2 cellular contexts compared by ENCODE assay signal in genomic region chr10:99531026-99531695, GRCh38.
TF ChIP-seq lines count a peak whose summit lies in the region.

No MANE protein-coding gene starts in this region.

TF ChIP-seq in H1, 55 proteins besides CTCF, POLR2A, EP300 and RAD21:
- TF ChIP-seq SUZ12 (IDR thresholded peaks at IDR 0.05; ENCODE audit: low read length) (peak; percentile 76), KDM4A (IDR thresholded peaks at IDR 0.05; ENCODE audit: low read depth, low read length, severe bottlenecking) (peak; percentile 35), EZH2 (IDR thresholded peaks at IDR 0.05; ENCODE audit: low read depth, low read length, severe bottlenecking) (peak; percentile 50), YY1 (IDR thresholded peaks at IDR 0.05; ENCODE audit: low read depth, low read length) (peak; percentile 11; the same call in 1 of the 2 replicates), RFX5 (IDR thresholded peaks at IDR 0.05; ENCODE audit: borderline replicate concordance, low read depth, low read length) (no peak), BRCA1 (IDR thresholded peaks at IDR 0.05; ENCODE audit: low read depth, low read length) (no peak), MAFK (IDR thresholded peaks at IDR 0.05; ENCODE audit: low read depth, low read length) (no peak), RNF2 (IDR thresholded peaks at IDR 0.05; ENCODE audit: borderline replicate concordance, low read depth, low read length, missing control alignments, poor library complexity, severe bottlenecking) (peak; percentile 84), E2F6 (IDR thresholded peaks at IDR 0.05) (peak; percentile 89), MAX (IDR thresholded peaks at IDR 0.05) (peak; percentile 96)

TF ChIP-seq in HEK293T, 16 proteins besides CTCF, POLR2A, EP300 and RAD21:
- TF ChIP-seq ELF4 (IDR thresholded peaks at IDR 0.05) (no peak), TARDBP (IDR thresholded peaks at IDR 0.05) (no peak), LEF1 (IDR thresholded peaks at IDR 0.05; ENCODE audit: borderline replicate concordance) (no peak), ZNF384 (IDR thresholded peaks at IDR 0.05) (no peak), FOXA1 (IDR thresholded peaks at IDR 0.05) (no peak), SP1 (IDR thresholded peaks at IDR 0.05) (no peak), FOXM1 (IDR thresholded peaks at IDR 0.05; ENCODE audit: borderline replicate concordance) (no peak), BHLHE40 (IDR thresholded peaks at IDR 0.05; ENCODE audit: borderline replicate concordance) (no peak), NFRKB (IDR thresholded peaks at IDR 0.05) (no peak), FOXK2 (IDR thresholded peaks at IDR 0.05) (no peak), SUZ12 (IDR thresholded peaks at IDR 0.05) (no peak), PKNOX1 (IDR thresholded peaks at IDR 0.05) (no peak), L3MBTL2 (conservative IDR thresholded peaks at IDR 0.05) (no peak), HDGF (IDR thresholded peaks at IDR 0.05; ENCODE audit: borderline replicate concordance) (no peak), ARNT (IDR thresholded peaks at IDR 0.05) (no peak), CTBP1 (IDR thresholded peaks at IDR 0.05; ENCODE audit: borderline replicate concordance) (no peak)
